Comparison of ENCODE assay signal across 9 cellular contexts in the genomic region with DNA sequence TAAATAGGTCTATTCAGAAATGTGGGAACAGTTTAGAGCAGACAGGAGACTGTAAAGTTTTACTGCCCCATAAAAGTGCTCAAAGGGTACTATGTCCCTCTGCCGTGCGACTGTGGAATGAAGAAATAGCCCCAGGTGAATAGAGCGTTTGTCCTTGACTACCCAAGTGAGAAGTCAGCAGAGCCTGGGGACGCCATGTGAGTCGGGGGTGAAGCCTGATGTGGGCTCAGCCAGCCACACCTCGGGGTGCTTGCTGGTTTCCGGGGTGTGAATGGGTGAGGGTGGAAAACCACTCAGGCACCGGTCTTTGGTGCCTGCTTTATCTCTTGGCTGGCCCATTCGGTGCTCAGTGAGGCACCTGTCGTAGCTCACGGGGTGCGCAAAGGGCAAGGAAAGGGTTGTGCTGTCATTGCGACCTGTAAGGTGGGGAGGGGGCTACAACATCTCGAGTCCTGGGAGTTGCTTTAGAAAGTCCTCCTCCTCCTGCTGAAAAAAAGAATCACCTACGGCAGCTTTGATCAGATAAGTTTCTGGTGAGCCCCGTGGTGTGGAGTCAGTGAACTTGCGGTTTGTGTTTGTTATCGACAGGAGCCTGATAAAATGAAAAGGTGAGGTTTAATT. TPM values are rescaled to one million over a fixed set of nuclear protein-coding genes. Genes with fewer than 3 reads are reported as not detected.
DNase-seq lines count a peak whose midpoint lies in the region; ATAC-seq, FAIRE-seq and TF ChIP-seq lines count a peak whose summit lies in the region.
"Had no signal": no experiment of that assay in that cellular context is flagged by ENCODE, and none has a peak within 500 bp of the region (broad histone marks: within the 10 kb centered on the region; RNA-seq: fewer than 3 reads in every experiment).

No MANE protein-coding gene starts in this region.

- H3K9me3 Mint-ChIP-seq in progenitor cell of endocrine pancreas (ENCODE audit: low read depth) = peaks cover 3% of the 10 kb centered on the region

- TF ChIP-seq CTCF in progenitor cell of endocrine pancreas (IDR thresholded peaks at IDR 0.05; ENCODE audit: unreplicated experiment) (peak; percentile 30), D721Med (IDR thresholded peaks at IDR 0.05; ENCODE audit: insufficient read depth, missing control alignments) (no peak)

- H3K4me3 ChIP-seq in duodenal mucosa (ENCODE audit: low read depth in 1 of 2, low read length in 2 of 2) = peak overlapping the region; percentile 68 to 81

- peaks cover 20% of the 10 kb centered on the region for H3K4me1 Mint-ChIP-seq in T-helper 17 cell
- H3K4me1 Mint-ChIP-seq in progenitor cell of endocrine pancreas (ENCODE audit: low read depth) = peaks cover 50% of the 10 kb centered on the region

- DNase-seq in T-helper 17 cell (peak; percentile 29 to 46 (median 31)), progenitor cell of endocrine pancreas (ENCODE audit: low spot score, unreplicated experiment) (no peak), D721Med (ENCODE audit: insufficient read length, low spot score) (no peak), NCI-H2081 treated with DMSO at 0.1 percent for 48 hours (lab: John Stamatoyannopoulos, UW) (no peak)

- peak overlapping the region; percentile 80 to 94 for H3K9ac ChIP-seq in duodenal mucosa (ENCODE audit: low read depth in 1 of 2, low read length in 2 of 2)
- H3K9ac ChIP-seq: parathyroid adenoma had no signal

- no peaks in the 10 kb centered on the region for H3K27me3 Mint-ChIP-seq in T-helper 17 cell
- H3K27me3 Mint-ChIP-seq in progenitor cell of endocrine pancreas = no peaks in the 10 kb centered on the region

- H3K27ac Mint-ChIP-seq in T-helper 17 cell = peak overlapping the region; percentile 63
- peak overlapping the region; percentile 96 for H3K27ac Mint-ChIP-seq in progenitor cell of endocrine pancreas

- peak overlapping the region; percentile 91 for H3K27ac ChIP-seq in duodenal mucosa (ENCODE audit: low read depth, low read length)
- H3K27ac ChIP-seq: parathyroid adenoma had no signal

- H3K9me3 ChIP-seq in T-helper 17 cell (ENCODE audit: control insufficient read depth, low read length, poor library complexity, severe bottlenecking) = no peaks in the 10 kb centered on the region
- H3K9me3 ChIP-seq in duodenal mucosa (ENCODE audit: control insufficient read depth in 1 of 2, low read length in 2 of 2) = no peaks in the 10 kb centered on the region

- no peaks in the 10 kb centered on the region for H3K36me3 Mint-ChIP-seq in T-helper 17 cell (ENCODE audit: low read depth)
- H3K36me3 Mint-ChIP-seq in progenitor cell of endocrine pancreas (ENCODE audit: insufficient read depth) = no peaks in the 10 kb centered on the region

- no peak for FAIRE-seq in D721Med (lab: Jason Lieb, UNC)

- no peaks in the 10 kb centered on the region for H3K36me3 ChIP-seq in duodenal mucosa (ENCODE audit: control insufficient read depth in 1 of 2, insufficient read depth in 2 of 2, low read length in 2 of 2)

- H3K4me3 Mint-ChIP-seq in T-helper 17 cell = peak overlapping the region; percentile 82
- peak overlapping the region; percentile 81 for H3K4me3 Mint-ChIP-seq in progenitor cell of endocrine pancreas (ENCODE audit: low read depth)

- ATAC-seq in GM21825 (IDR thresholded peaks at IDR 0.05; ENCODE audit: unreplicated experiment) (peak; percentile 71), T-helper 17 cell (peak; percentile 90), HG03460 (IDR thresholded peaks at IDR 0.05; ENCODE audit: unreplicated experiment) (no peak), HG03095 (IDR thresholded peaks at IDR 0.05; ENCODE audit: unreplicated experiment) (no peak)

- H3K27me3 ChIP-seq in duodenal mucosa (ENCODE audit: control insufficient read depth in 1 of 2, insufficient read depth in 2 of 2, low read length in 2 of 2) = no peaks in the 10 kb centered on the region

- peaks cover 4 to 12% of the 10 kb centered on the region in 2 donors for H3K4me1 ChIP-seq in duodenal mucosa (ENCODE audit: control insufficient read depth in 1 of 2, insufficient read depth in 2 of 2, low read length in 2 of 2)

RNA-seq across cellular contexts. Expression of a gene that starts 0.9 kb away (rescaled TPM):
- total RNA-seq in T-helper 17 cell = 1 to 10 TPM; 4.3 to 9.5 TPM
- 52.5 and 59.6 TPM in 2 replicates for total RNA-seq in progenitor cell of endocrine pancreas

Comparison
In these comparisons a context has a peak if more than half of its experiments do, and no peak if none do; other contexts are left out.
1. ATAC-seq: peak in GM21825 (single experiment) and T-helper 17 cell (single experiment); none in HG03460 (single experiment) and HG03095 (single experiment).
2. DNase-seq: peak in T-helper 17 cell (3 of 3); none in progenitor cell of endocrine pancreas (single experiment), D721Med (single experiment) and NCI-H2081 treated with DMSO at 0.1 percent for 48 hours (single experiment).